In genomic region chr1:6424619-6425593, GRCh38 we compare ENCODE assay signal across 10 cellular contexts. TPM values are rescaled to one million over a fixed set of nuclear protein-coding genes. Genes with fewer than 3 reads are reported as not detected.
DNase-seq lines count a peak whose midpoint lies in the region; ATAC-seq, FAIRE-seq and TF ChIP-seq lines count a peak whose summit lies in the region.
"Had no signal": no experiment of that assay in that cellular context is flagged by ENCODE, and none has a peak within 500 bp of the region (broad histone marks: within the 10 kb centered on the region; RNA-seq: fewer than 3 reads in every experiment).

Gene ESPN, plus strand, starts transcription at chr1:6424776. Its CDS starts 180 bp downstream, at chr1:6424956.

- H3K4me1 Mint-ChIP-seq in activated CD8-positive, alpha-beta T cell treated with anti-CD3 and anti-CD28 coated beads for 36 hours (ENCODE audit: low read depth), result peaks cover 12% of the 10 kb centered on the region

- DNase-seq in activated CD8-positive, alpha-beta memory T cell treated with anti-CD3 and anti-CD28 coated beads, Interleukin-2, amount 50 U/mL, for 48 hours, result peak; percentile 56
- no peak for DNase-seq in activated CD8-positive, alpha-beta memory T cell treated with anti-CD3 and anti-CD28 coated beads, Interleukin-2, amount 50 U/mL, for 4 hours
- DNase-seq in activated CD8-positive, alpha-beta T cell treated with anti-CD3 and anti-CD28 coated beads for 36 hours, result no peak
- DNase-seq in left colon (no peak), transverse colon (no peak), HTR-8/SVneo (ENCODE audit: insufficient read length, low spot score) (no peak), SKM-1 treated with dmso at 0.1 percent for 144 hours (lab: John Stamatoyannopoulos, UW; ENCODE audit: unreplicated experiment) (no peak)
- DNase-seq: dermis blood vessel endothelial cell, DMS153 had no signal

- no peaks in the 10 kb centered on the region for H3K36me3 Mint-ChIP-seq in activated CD8-positive, alpha-beta T cell treated with anti-CD3 and anti-CD28 coated beads for 36 hours (ENCODE audit: low read depth)

- POLR2A ChIA-PET in activated CD8-positive, alpha-beta T cell treated with anti-CD3 and anti-CD28 coated beads for 36 hours (lab: Charles Lee), result interaction anchor here (1.0 kb wide), 1 partner anchor 76 kb away, joined by 3 read pairs; no protein-coding TSS in a partner anchor

- no peak for TF ChIP-seq POLR2A in transverse colon (IDR thresholded peaks at IDR 0.05)

- peak within 1 kb of the TSS in 1 of 4 donors; percentile 41 for H3K27ac ChIP-seq in transverse colon

- in situ Hi-C loops in transverse colon (cut with MboI; ENCODE audit: low pct_ligation_motif_present in 1 of 4, low pct_unique_long_range_greater_than_20kb in 1 of 4, low sequenced_read_pairs in 3 of 4), result loop anchor here in 1 of 4 donors (25.0 kb wide), 1 partner anchor 188 kb away; the partner anchor contains the start of genes HES3 and ICMT

- intact Hi-C loops in activated CD8-positive, alpha-beta T cell treated with anti-CD3 and anti-CD28 coated beads for 36 hours (cut with micrococcal nuclease), result no loop called here
- intact Hi-C loops in left colon (cut with DNase I, micrococcal nuclease), result no loop called here
- intact Hi-C loops in transverse colon (cut with DNase I; ENCODE audit: low total_unique reads), result no loop called here

- no peak for TF ChIP-seq CTCF in activated CD8-positive, alpha-beta T cell treated with anti-CD3 and anti-CD28 coated beads for 36 hours (IDR thresholded peaks at IDR 0.05)
- TF ChIP-seq CTCF in transverse colon (IDR thresholded peaks at IDR 0.05), result no peak

- no peak for FAIRE-seq in HTR-8/SVneo (lab: Jason Lieb, UNC)

- H3K4me1 ChIP-seq in transverse colon, result peaks cover 21 to 61% (median 58%) of the 10 kb centered on the region in 4 donors

- H3K27ac Mint-ChIP-seq in activated CD8-positive, alpha-beta T cell treated with anti-CD3 and anti-CD28 coated beads for 36 hours, result no peak within 1 kb of the TSS

- no peaks in the 10 kb centered on the region for H3K9me3 ChIP-seq in transverse colon

- H3K4me3 ChIP-seq in transverse colon, result peak within 1 kb of the TSS in 3 of 4 donors; percentile 5 to 42 (median 28)

- TF ChIP-seq EP300 in transverse colon (IDR thresholded peaks at IDR 0.05; ENCODE audit: low read depth), result no peak

- WGBS in transverse colon (ENCODE audit: low coverage in 1 of 2), 2 donors, result 9% methylated on average over 30 of the region's 99 CpGs; no CpG with 5 or more reads in 1 of the 2 donors

- peaks cover 86% of the 10 kb centered on the region for H3K27me3 ChIP-seq in transverse colon

- H3K27me3 Mint-ChIP-seq in activated CD8-positive, alpha-beta T cell treated with anti-CD3 and anti-CD28 coated beads for 36 hours, result peaks cover 46% of the 10 kb centered on the region

- no peaks in the 10 kb centered on the region for H3K9me3 Mint-ChIP-seq in activated CD8-positive, alpha-beta T cell treated with anti-CD3 and anti-CD28 coated beads for 36 hours

- H3K36me3 ChIP-seq in transverse colon, result no peaks in the 10 kb centered on the region

- no peak for ATAC-seq in activated CD8-positive, alpha-beta T cell treated with anti-CD3 and anti-CD28 coated beads for 36 hours
- ATAC-seq in left colon (peak; percentile 34), HG02852 (IDR thresholded peaks at IDR 0.05; ENCODE audit: unreplicated experiment) (no peak)

- H3K4me3 Mint-ChIP-seq in activated CD8-positive, alpha-beta T cell treated with anti-CD3 and anti-CD28 coated beads for 36 hours, result peak within 1 kb of the TSS; percentile 15

- CTCF ChIA-PET in activated CD8-positive, alpha-beta T cell treated with anti-CD3 and anti-CD28 coated beads for 36 hours (lab: Charles Lee), result interaction anchor here (0.9 to 2.5 kb wide), 2 partner anchors 10 to 13 kb away, joined by 3 to 21 read pairs; no protein-coding TSS in a partner anchor

RNA-seq across cellular contexts. Expression of gene ESPN, which starts in this region (rescaled TPM):
- under 1 TPM; 0.83 to 0.99 TPM for total RNA-seq in activated CD8-positive, alpha-beta T cell treated with anti-CD3 and anti-CD28 coated beads for 36 hours
- total RNA-seq in left colon (100 to 1,000 TPM; 100 to 152 TPM), transverse colon (100 to 1,000 TPM in 3 of 4 donors, 10 to 100 TPM in 1; 40.2 to 368 (median 157) TPM)

Comparison
In these comparisons a context has a peak if more than half of its experiments do, and no peak if none do; other contexts are left out.
1. RNA of gene ESPN (total RNA-seq): 40.2 to 368 TPM in transverse colon and 100 to 152 TPM in left colon; 0.83 to 0.99 TPM in activated CD8-positive, alpha-beta T cell treated with anti-CD3 and anti-CD28 coated beads for 36 hours; every median in the first group is over 10 times any median in the second.